ENCODE assay signal across 8 cellular contexts in the genomic region with DNA sequence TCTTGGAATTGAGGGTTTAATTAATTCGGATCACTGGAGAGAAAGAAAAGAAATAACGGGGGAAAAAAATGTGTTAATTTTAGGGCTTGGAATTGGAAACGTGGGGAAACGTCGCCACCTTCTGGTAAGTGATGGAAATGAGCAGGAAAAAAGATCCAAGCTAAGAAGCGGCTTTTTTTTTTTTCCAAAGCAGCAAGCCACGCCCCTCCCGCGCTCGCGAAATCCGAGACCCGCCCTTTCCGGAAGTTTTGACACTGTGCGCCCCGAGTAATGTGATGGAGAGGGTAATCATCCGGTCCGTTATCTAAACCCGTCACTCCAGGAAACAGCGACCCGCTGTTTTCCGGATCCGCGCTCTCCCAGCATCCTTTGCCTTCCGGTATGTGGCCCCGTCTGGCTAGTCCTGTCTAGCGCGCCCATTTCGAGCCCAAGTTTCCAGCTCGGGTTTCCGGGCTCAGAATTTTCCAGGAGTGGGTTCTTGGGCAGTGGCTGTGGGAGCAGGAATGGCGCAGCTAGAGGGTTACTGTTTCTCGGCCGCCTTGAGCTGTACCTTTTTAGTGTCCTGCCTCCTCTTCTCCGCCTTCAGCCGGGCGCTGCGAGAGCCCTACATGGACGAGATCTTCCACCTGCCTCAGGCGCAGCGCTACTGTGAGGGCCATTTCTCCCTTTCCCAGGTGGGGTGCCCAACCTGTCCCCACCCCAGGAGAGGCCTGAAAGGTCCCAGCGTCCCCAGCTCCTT. TPM values are rescaled to one million over a fixed set of nuclear protein-coding genes. Genes with fewer than 3 reads are reported as not detected.
DNase-seq lines count a peak whose midpoint lies in the region; ATAC-seq and TF ChIP-seq lines count a peak whose summit lies in the region.

A gene with protein sequence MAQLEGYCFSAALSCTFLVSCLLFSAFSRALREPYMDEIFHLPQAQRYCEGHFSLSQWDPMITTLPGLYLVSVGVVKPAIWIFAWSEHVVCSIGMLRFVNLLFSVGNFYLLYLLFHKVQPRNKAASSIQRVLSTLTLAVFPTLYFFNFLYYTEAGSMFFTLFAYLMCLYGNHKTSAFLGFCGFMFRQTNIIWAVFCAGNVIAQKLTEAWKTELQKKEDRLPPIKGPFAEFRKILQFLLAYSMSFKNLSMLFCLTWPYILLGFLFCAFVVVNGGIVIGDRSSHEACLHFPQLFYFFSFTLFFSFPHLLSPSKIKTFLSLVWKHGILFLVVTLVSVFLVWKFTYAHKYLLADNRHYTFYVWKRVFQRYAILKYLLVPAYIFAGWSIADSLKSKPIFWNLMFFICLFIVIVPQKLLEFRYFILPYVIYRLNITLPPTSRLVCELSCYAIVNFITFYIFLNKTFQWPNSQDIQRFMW (plus strand): TSS at position 384 of the 739 bp plus-strand sequence. CDS start 120 bp downstream, at position 504.

- H3K36me3 Mint-ChIP-seq in Calu3 (ENCODE audit: insufficient read depth, unreplicated experiment): peaks cover 9% of the 10 kb centered on the region

- no peaks in the 10 kb centered on the region for H3K36me3 ChIP-seq in HUES48 (ENCODE audit: control insufficient read depth, insufficient read depth, low read length)
- H3K36me3 ChIP-seq in OCI-LY7 (ENCODE audit: insufficient read depth, low read length): peaks cover 11% of the 10 kb centered on the region; the same call in 1 of the 2 replicates

- H2AFZ ChIP-seq in OCI-LY7 (ENCODE audit: low read length): peak within 1 kb of the TSS; percentile 100

- CTCF ChIA-PET in Calu3 (lab: Charles Lee) (interaction anchor here (1.7 kb wide), 1 partner anchor 172 kb away, joined by 6 read pairs; no protein-coding TSS in a partner anchor), OCI-LY7 (lab: Charles Lee; ENCODE audit: unreplicated experiment) (interaction anchor here (0.6 kb wide), 2 partner anchors 171 to 288 kb away, joined by 3 to 5 read pairs; no protein-coding TSS in a partner anchor)

- H3K4me2 ChIP-seq in OCI-LY7 (ENCODE audit: low read length): peak within 1 kb of the TSS; percentile 92

- intact Hi-C loops in Calu3 (cut with micrococcal nuclease; ENCODE audit: unreplicated experiment) (loop anchor here (1.0 kb wide), 2 partner anchors 178 to 263 kb away; no protein-coding TSS in a partner anchor), OCI-LY7 (cut with micrococcal nuclease; ENCODE audit: unreplicated experiment) (loop anchor here (1.0 kb wide), 2 partner anchors 178 to 644 kb away; no protein-coding TSS in a partner anchor)

- H3K27ac Mint-ChIP-seq in Calu3 (ENCODE audit: unreplicated experiment): peak within 1 kb of the TSS; percentile 86

- no peaks in the 10 kb centered on the region for H3K9me3 Mint-ChIP-seq in Calu3 (ENCODE audit: low read depth, unreplicated experiment)

- H3K9me2 ChIP-seq in OCI-LY7 (ENCODE audit: insufficient read depth, low read length): no peaks in the 10 kb centered on the region

- H3K4me1 ChIP-seq in HUES48 (ENCODE audit: control insufficient read depth, insufficient read depth, low read length): no peaks in the 10 kb centered on the region
- peaks cover 9% of the 10 kb centered on the region for H3K4me1 ChIP-seq in OCI-LY7 (ENCODE audit: insufficient read depth, low read length, poor library complexity, severe bottlenecking)

- peaks cover 14% of the 10 kb centered on the region for H3K9me3 ChIP-seq in HUES48 (ENCODE audit: control insufficient read depth, insufficient read depth, low read length)
- H3K9me3 ChIP-seq in OCI-LY7 (ENCODE audit: low read length): no peaks in the 10 kb centered on the region

- no peaks in the 10 kb centered on the region for H3K27me3 ChIP-seq in HUES48 (ENCODE audit: control insufficient read depth, insufficient read depth, low read length)

- H3K4me3 ChIP-seq in HUES48 (ENCODE audit: low read depth, low read length) (peak within 1 kb of the TSS; percentile 73), OCI-LY7 (ENCODE audit: low read depth, low read length, poor library complexity, severe bottlenecking) (peak within 1 kb of the TSS; percentile 94), epithelial cell of esophagus (ENCODE audit: low read length) (peak within 1 kb of the TSS; percentile 81)

- no peaks in the 10 kb centered on the region for H3K27me3 Mint-ChIP-seq in Calu3 (ENCODE audit: unreplicated experiment)

- BruUV-seq in Calu3 (replicated peaks; lab: Mats Ljungman, UMichigan) (no TSS peak), OCI-LY7 (replicated peaks; lab: Mats Ljungman, UMichigan) (no TSS peak)

- TF ChIP-seq CTCF in Calu3 (IDR thresholded peaks at IDR 0.05; ENCODE audit: unreplicated experiment): no peak
- TF ChIP-seq CTCF in OCI-LY7 (conservative IDR thresholded peaks at IDR 0.05; ENCODE audit: low read length): peak; percentile 82
- TF ChIP-seq CTCF in epithelial cell of esophagus (IDR thresholded peaks at IDR 0.05; ENCODE audit: insufficient read depth, low read depth, low read length, missing control alignments): peak; percentile 61

- H3K4me1 Mint-ChIP-seq in Calu3 (ENCODE audit: low read depth, unreplicated experiment): peaks cover 21% of the 10 kb centered on the region

- peak; percentile 89 for DNase-seq in Calu3
- DNase-seq in OCI-LY7 (ENCODE audit: low spot score): peak; percentile 96
- peak; percentile 91 for DNase-seq in activated T-cell treated with anti-CD3 and anti-CD28 coated beads for 24 hours (ENCODE audit: low read depth)
- DNase-seq in epithelial cell of esophagus (ENCODE audit: low read depth): peak; percentile 97
- DNase-seq in mucosa of gallbladder (ENCODE audit: low spot score): peak; percentile 95
- DNase-seq in stimulated activated CD8-positive, alpha-beta memory T cell treated with anti-CD3 and anti-CD28 coated beads, Interleukin-4, amount 100 ng/mL, for 4 hours (ENCODE audit: low read depth in 2 of 2, low spot score in 1 of 2): peak; percentile 84 to 88

- ATAC-seq in GM21390 (IDR thresholded peaks at IDR 0.05; ENCODE audit: unreplicated experiment): peak; percentile 100

- H3K4me3 Mint-ChIP-seq in Calu3 (ENCODE audit: low read depth, unreplicated experiment): peak within 1 kb of the TSS; percentile 86

- POLR2A ChIA-PET in OCI-LY7 (lab: Charles Lee): interaction anchor here (2.1 kb wide), 1 partner anchor 180 kb away, joined by 7 read pairs; no protein-coding TSS in a partner anchor

- peaks cover 19% of the 10 kb centered on the region; the same call in 1 of the 2 replicates for H3K79me2 ChIP-seq in OCI-LY7 (ENCODE audit: insufficient read depth, low read depth, low read length)

- H4K20me1 ChIP-seq in OCI-LY7 (ENCODE audit: insufficient read depth, low read length): no peaks in the 10 kb centered on the region

- H3K27ac ChIP-seq in HUES48 (ENCODE audit: low read depth, low read length) (peak within 1 kb of the TSS; percentile 71), OCI-LY7 (ENCODE audit: low read depth, low read length, poor library complexity, severe bottlenecking) (peak within 1 kb of the TSS; percentile 57)

- peak within 1 kb of the TSS; percentile 61 for H3K9ac ChIP-seq in HUES48 (ENCODE audit: low read depth, low read length)

RNA-seq across cellular contexts. Expression of the gene that starts here (rescaled TPM):
- total RNA-seq in Calu3 (2022) (11.2 and 12.6 TPM in 2 replicates), OCI-LY7 (2022) (23.6 and 24.1 TPM in 2 replicates), mucosa of gallbladder (14.2 TPM)
- total RNA-seq in OCI-LY7 (2014; rRNA removed; shearing (Covaris generic)): 11.2 and 16.8 TPM in 2 replicates

Comparison
In these comparisons a context has a peak if more than half of its experiments do, and no peak if none do; other contexts are left out.
1. Peak in every context shown above with its lines: DNase-seq, ATAC-seq, H3K4me3 ChIP-seq and H3K27ac ChIP-seq.